Comparison of ENCODE assay signal across 9 cellular contexts in genomic region chr12:120711411-120711810, GRCh38. TPM values are rescaled to one million over a fixed set of nuclear protein-coding genes. Genes with fewer than 3 reads are reported as not detected.
DNase-seq lines count a peak whose midpoint lies in the region; ATAC-seq, FAIRE-seq and TF ChIP-seq lines count a peak whose summit lies in the region.
"Had no signal": no experiment of that assay in that cellular context is flagged by ENCODE, and none has a peak within 500 bp of the region (broad histone marks: within the 10 kb centered on the region; RNA-seq: fewer than 3 reads in every experiment).

No MANE protein-coding gene starts in this region.

- TF ChIP-seq POLR2A in K562 (conservative IDR thresholded peaks at IDR 0.05) (no peak), vagina (IDR thresholded peaks at IDR 0.05) (no peak)

- no peak overlapping the region for H2BK5ac ChIP-seq in mesenchymal stem cell (ENCODE audit: low read depth, low read length, poor library complexity, severe bottlenecking)

- no peak overlapping the region for H3K4ac ChIP-seq in mesenchymal stem cell (ENCODE audit: low read depth in 1 of 2, low read length in 2 of 2)

- H2AFZ ChIP-seq in K562 (ENCODE audit: low read depth, low read length) (no peak overlapping the region), mesenchymal stem cell (ENCODE audit: low read depth, low read length) (no peak overlapping the region)

- in situ Hi-C loops in K562 (cut with MboI), result loop anchor here (5.0 kb wide), 1 partner anchor 129 kb away; the partner anchor contains the start of gene POP5

- H2BK15ac ChIP-seq in mesenchymal stem cell (ENCODE audit: low read depth, poor library complexity, severe bottlenecking), result no peak overlapping the region

- H3K4me3 ChIP-seq in left ventricle myocardium inferior (peak overlapping the region; percentile 76), K562 (peak overlapping the region; percentile 83), mesenchymal stem cell (ENCODE audit: insufficient read depth in 1 of 2, low read depth in 1 of 2, low read length in 2 of 2) (peak overlapping the region in 1 of 2 experiments; percentile 86), vagina (peak overlapping the region; percentile 78 to 83)

- peak overlapping the region; percentile 19 for H4K91ac ChIP-seq in mesenchymal stem cell (ENCODE audit: low read length)

- intact Hi-C loops in left ventricle myocardium inferior (cut with micrococcal nuclease) (loop anchor here (5.0 kb wide), 1 partner anchor 64 kb away; no protein-coding TSS in a partner anchor), Right ventricle myocardium inferior (cut with DNase I) (no loop called here), K562 (cut with micrococcal nuclease) (loop anchor here (2.0 kb wide), 1 partner anchor 25 kb away; the partner anchor contains the start of gene MLEC), vagina (cut with DNase I) (loop anchor here (2.0 to 5.0 kb wide), 2 partner anchors 65 to 129 kb away; partner anchors contain the start of gene POP5)

- H3K23ac ChIP-seq in mesenchymal stem cell (ENCODE audit: low read length in 2 of 2), result no peak overlapping the region

- H3K79me2 ChIP-seq in K562 (ENCODE audit: control insufficient read depth, insufficient read depth, low read length), result peaks cover 16% of the 10 kb centered on the region

- POLR2A ChIA-PET in K562 (lab: Yijun Ruan, JAX), result interaction anchor here (0.5 to 2.8 kb wide), 11 partner anchors 9 to 407 kb away, joined by 3 to 22 read pairs (median 3); no protein-coding TSS in a partner anchor

- H3K4me1 ChIP-seq in left ventricle myocardium inferior, result peaks cover 44% of the 10 kb centered on the region
- H3K4me1 ChIP-seq in K562 (replicated peaks in 1 of 2; ENCODE audit: control insufficient read depth in 2 of 2, insufficient read depth in 2 of 2, low read length in 2 of 2), result peaks cover 7 to 17% of the 10 kb centered on the region in 2 experiments; a peak in 4 of 5 replicates
- peaks cover 11% of the 10 kb centered on the region for H3K4me1 ChIP-seq in mesenchymal stem cell (ENCODE audit: control insufficient read depth, insufficient read depth, low read depth, low read length)
- peaks cover 32% of the 10 kb centered on the region for H3K4me1 ChIP-seq in vagina

- no TSS peak for BruUV-seq in K562 (replicated peaks; lab: Mats Ljungman, UMichigan)

- ATAC-seq in Right ventricle myocardium inferior (no peak), K562 (no peak), HG02973 (IDR thresholded peaks at IDR 0.05; ENCODE audit: unreplicated experiment) (no peak)

- no peak overlapping the region for H3K14ac ChIP-seq in mesenchymal stem cell (ENCODE audit: low read length in 2 of 2)

- TF ChIP-seq RAD21 in K562 (CRISPR knock-in tag; conservative IDR thresholded peaks at IDR 0.05 in 1 of 2, IDR thresholded peaks at IDR 0.05 in 1 of 2), result no peak

- H4K20me1 ChIP-seq in K562 (replicated peaks; ENCODE audit: control insufficient read depth, insufficient read depth, low read length), result no peaks in the 10 kb centered on the region; the same call in 1 of the 2 replicates

- no peak overlapping the region for H2BK12ac ChIP-seq in mesenchymal stem cell (ENCODE audit: low read length in 2 of 2)

- no peaks in the 10 kb centered on the region for H3K27me3 ChIP-seq in left ventricle myocardium inferior (ENCODE audit: low read depth)
- H3K27me3 ChIP-seq in K562 (ENCODE audit: control insufficient read depth in 2 of 2, insufficient read depth in 2 of 2, low read length in 2 of 2), result no peaks in the 10 kb centered on the region
- no peaks in the 10 kb centered on the region for H3K27me3 ChIP-seq in mesenchymal stem cell (ENCODE audit: control insufficient read depth in 1 of 2, insufficient read depth in 1 of 2, low read length in 2 of 2)
- H3K27me3 ChIP-seq in vagina, result no peaks in the 10 kb centered on the region

- DNase-seq in left ventricle myocardium inferior (no peak), Right ventricle myocardium inferior (ENCODE audit: missing footprints) (no peak), K562 (ENCODE audit: extremely low read depth in 1 of 4, low spot score in 3 of 4) (no peak), mesenchymal stem cell (no peak), vagina (ENCODE audit: extremely low spot score in 2 of 2) (no peak), UCSD-AML1 (lab: John Stamatoyannopoulos, UW; ENCODE audit: unreplicated experiment) (no peak), GM19240 (ENCODE audit: insufficient read length, low spot score) (no peak)

- no peak overlapping the region for H3K18ac ChIP-seq in mesenchymal stem cell (ENCODE audit: low read depth in 1 of 2, low read length in 2 of 2)

- no peak for FAIRE-seq in K562 (lab: Jason Lieb, UNC)
- FAIRE-seq: GM18507 had no signal

- H3K79me1 ChIP-seq in mesenchymal stem cell (replicated peaks; ENCODE audit: low read length, poor library complexity, severe bottlenecking), result peaks cover 20% of the 10 kb centered on the region

- WGBS in K562 (ENCODE audit: insufficient coverage, low coverage, missing lambda C conversion rate), result 36% methylated on average over 6 of the region's 6 CpGs
- 63% methylated on average over 6 of the region's 6 CpGs for WGBS in mesenchymal stem cell

- no peak overlapping the region for H2BK120ac ChIP-seq in mesenchymal stem cell (ENCODE audit: low read depth, low read length)

- peak overlapping the region; percentile 75 to 76; a peak in 3 of 4 replicates for H3K9ac ChIP-seq in K562 (ENCODE audit: insufficient read depth in 1 of 2, low read depth in 2 of 2, low read length in 2 of 2)
- peak overlapping the region; percentile 91 for H3K9ac ChIP-seq in mesenchymal stem cell (ENCODE audit: low read length)

- peak overlapping the region; percentile 10 for H4K8ac ChIP-seq in mesenchymal stem cell (ENCODE audit: low read length)

- TF ChIP-seq CTCF in left ventricle myocardium inferior (IDR thresholded peaks at IDR 0.05; ENCODE audit: borderline replicate concordance) (no peak), K562 (IDR thresholded peaks at IDR 0.05 in 2 of 3, conservative IDR thresholded peaks at IDR 0.05 in 1 of 3; ENCODE audit: insufficient read depth in 2 of 3, low read depth in 1 of 3, low read length in 3 of 3) (no peak), vagina (IDR thresholded peaks at IDR 0.05) (no peak)

- H3K27ac ChIP-seq in left ventricle myocardium inferior (replicated peaks) (peak overlapping the region; percentile 91), K562 (ENCODE audit: extremely low read depth, low read depth, low read length) (no peak overlapping the region), mesenchymal stem cell (ENCODE audit: low read length, poor library complexity, severe bottlenecking) (no peak overlapping the region), vagina (peak overlapping the region; percentile 94)

- H2AK5ac ChIP-seq in mesenchymal stem cell (ENCODE audit: low read length, severe bottlenecking), result no peak overlapping the region

- H3K9me1 ChIP-seq in K562 (ENCODE audit: control insufficient read depth, insufficient read depth, low read length), result no peaks in the 10 kb centered on the region

- TF ChIP-seq EP300 in K562 (IDR thresholded peaks at IDR 0.05; ENCODE audit: low read length), result no peak

- CTCF ChIA-PET in K562 (lab: Yijun Ruan, JAX; ENCODE audit: low intra/inter-chr PET ratio), result interaction anchor here (0.6 to 1.2 kb wide), 3 partner anchors 60 to 386 kb away, joined by 3 to 5 read pairs (median 4); no protein-coding TSS in a partner anchor

- H3K36me3 ChIP-seq in left ventricle myocardium inferior (peaks cover 29% of the 10 kb centered on the region), K562 (ENCODE audit: control insufficient read depth, insufficient read depth, low read length) (peaks cover 36% of the 10 kb centered on the region), mesenchymal stem cell (ENCODE audit: control insufficient read depth in 1 of 2, insufficient read depth in 2 of 2, low read depth in 1 of 2, low read length in 2 of 2) (peaks cover 17 to 37% of the 10 kb centered on the region in 2 experiments), vagina (peaks cover 0 to 22% of the 10 kb centered on the region in 2 donors)

- H3K4me2 ChIP-seq in K562 (ENCODE audit: insufficient read depth, low read length), result peak overlapping the region; percentile 77
- peak overlapping the region; percentile 89 for H3K4me2 ChIP-seq in mesenchymal stem cell (ENCODE audit: low read length, poor library complexity, severe bottlenecking)

- H3K9me3 ChIP-seq in left ventricle myocardium inferior (replicated peaks) (no peaks in the 10 kb centered on the region), K562 (replicated peaks; ENCODE audit: control insufficient read depth, insufficient read depth, low read depth, low read length) (no peaks in the 10 kb centered on the region), mesenchymal stem cell (ENCODE audit: control insufficient read depth, low read length) (no peaks in the 10 kb centered on the region), vagina (no peaks in the 10 kb centered on the region)

RNA-seq across cellular contexts. Expression of gene UNC119B, which starts 1.2 kb away (rescaled TPM):
- total RNA-seq in left ventricle myocardium inferior (11.5 TPM), Right ventricle myocardium inferior (14.0 TPM), K562 (2014; rRNA removed) (14.6 and 15.1 TPM in 2 replicates), K562 (2014; rRNA removed; fragmentation: Illumina TruSeq; extraction: Trizol) (11.9 and 13.8 TPM in 2 replicates), K562 (2015; rRNA removed; fragmentation: Illumina TruSeq; extraction: Trizol) (9.2 and 9.3 TPM in 2 replicates), K562 (2021) (22.2 and 25.0 TPM in 2 replicates), vagina (16.0 TPM)
- 18.7 and 28.7 TPM in 2 replicates for total RNA-seq in K562 (2011; cell fraction: chromatin; rRNA removed; ENCODE audit: low replicate concordance)
- 23.0 and 27.2 TPM in 2 replicates for total RNA-seq in K562 (2011; cell fraction: nucleolus; rRNA removed)
- total RNA-seq in K562 (2011; cell fraction: nucleoplasm; rRNA removed), result 21.1 and 23.8 TPM in 2 replicates
- polyA plus RNA-seq in K562 (2011; rRNA removed) (26.5 and 34.5 TPM in 2 replicates), K562 (2014; fragmentation: Illumina TruSeq; extraction: Trizol) (16.5 and 19.5 TPM in 2 replicates), K562 (2014; fragmentation: Nextera tagmentation; extraction: Ambion mirVana) (1 to 10 TPM; 4.0 to 6.5 TPM), K562 (2014; rRNA removed) (20.2 and 21.6 TPM in 2 replicates)
- polyA plus RNA-seq in K562 (2011; cell fraction: cytosol; rRNA removed), result 23.8 and 27.8 TPM in 2 replicates
- 28.8 and 32.2 TPM in 2 replicates for polyA plus RNA-seq in K562 (2011; cell fraction: nucleus; rRNA removed)
- 17.9 and 20.1 TPM in 2 replicates for polyA plus RNA-seq in K562 (2012)
- polyA minus RNA-seq in K562 (2011; rRNA and poly(A)+ RNA removed), result 28.0 and 45.8 TPM in 2 replicates
- 13.2 and 21.8 TPM in 2 replicates for polyA minus RNA-seq in K562 (2011; cell fraction: cytosol; rRNA and poly(A)+ RNA removed)
- 17.6 and 18.5 TPM in 2 replicates for polyA minus RNA-seq in K562 (2011; cell fraction: nucleus; rRNA and poly(A)+ RNA removed)
- polyA plus RNA-seq in mesenchymal stem cell (2013, experiment 1 of 2), result 14.0 TPM
- polyA plus RNA-seq in mesenchymal stem cell (2013, experiment 2 of 2), result 13.8 TPM

RNA-seq across cellular contexts. Expression of gene ACADS, which starts 14.2 kb away (rescaled TPM):
- total RNA-seq in left ventricle myocardium inferior (93.8 TPM), Right ventricle myocardium inferior (108 TPM), K562 (2014; rRNA removed) (20.2 and 20.3 TPM in 2 replicates), K562 (2014; rRNA removed; fragmentation: Illumina TruSeq; extraction: Trizol) (2.1 and 3.1 TPM in 2 replicates), K562 (2015; rRNA removed; fragmentation: Illumina TruSeq; extraction: Trizol) (8.8 and 9.0 TPM in 2 replicates), K562 (2021) (17.2 and 18.5 TPM in 2 replicates), vagina (21.4 TPM)
- total RNA-seq in K562 (2011; cell fraction: chromatin; rRNA removed; ENCODE audit: low replicate concordance), result 6.2 and 32.9 TPM in 2 replicates
- 34.2 and 46.8 TPM in 2 replicates for total RNA-seq in K562 (2011; cell fraction: nucleolus; rRNA removed)
- total RNA-seq in K562 (2011; cell fraction: nucleoplasm; rRNA removed), result 17.8 and 18.3 TPM in 2 replicates
- polyA plus RNA-seq in K562 (2011; rRNA removed) (13.6 and 14.1 TPM in 2 replicates), K562 (2014; fragmentation: Illumina TruSeq; extraction: Trizol) (3.3 and 8.3 TPM in 2 replicates), K562 (2014; fragmentation: Nextera tagmentation; extraction: Ambion mirVana) (under 1 TPM; 0.06 to 0.14 TPM), K562 (2014; rRNA removed) (18.3 and 20.3 TPM in 2 replicates)
- polyA plus RNA-seq in K562 (2011; cell fraction: cytosol; rRNA removed), result 15.7 and 34.6 TPM in 2 replicates
- 34.9 and 56.3 TPM in 2 replicates for polyA plus RNA-seq in K562 (2011; cell fraction: nucleus; rRNA removed)
- polyA plus RNA-seq in K562 (2012), result 10.1 and 22.2 TPM in 2 replicates
- 2.3 and 3.0 TPM in 2 replicates for polyA minus RNA-seq in K562 (2011; rRNA and poly(A)+ RNA removed)
- polyA minus RNA-seq in K562 (2011; cell fraction: cytosol; rRNA and poly(A)+ RNA removed), result 10.6 and 11.6 TPM in 2 replicates
- polyA minus RNA-seq in K562 (2011; cell fraction: nucleus; rRNA and poly(A)+ RNA removed), result 11.1 and 14.4 TPM in 2 replicates
- 3.6 TPM for polyA plus RNA-seq in mesenchymal stem cell (2013, experiment 1 of 2)
- 3.7 TPM for polyA plus RNA-seq in mesenchymal stem cell (2013, experiment 2 of 2)

RNA-seq across cellular contexts. Expression of gene MLEC, which starts 24.5 kb away (rescaled TPM):
- total RNA-seq in left ventricle myocardium inferior (120 TPM), Right ventricle myocardium inferior (128 TPM), K562 (2014; rRNA removed) (57.8 and 63.6 TPM in 2 replicates), K562 (2014; rRNA removed; fragmentation: Illumina TruSeq; extraction: Trizol) (90.7 and 93.1 TPM in 2 replicates), K562 (2015; rRNA removed; fragmentation: Illumina TruSeq; extraction: Trizol) (102 and 108 TPM in 2 replicates), K562 (2021) (92.9 and 104 TPM in 2 replicates), vagina (33.1 TPM)
- total RNA-seq in K562 (2011; cell fraction: chromatin; rRNA removed; ENCODE audit: low replicate concordance), result 88.8 and 90.6 TPM in 2 replicates
- 52.4 and 69.7 TPM in 2 replicates for total RNA-seq in K562 (2011; cell fraction: nucleolus; rRNA removed)
- total RNA-seq in K562 (2011; cell fraction: nucleoplasm; rRNA removed), result 97.0 and 104 TPM in 2 replicates
- polyA plus RNA-seq in K562 (2011; rRNA removed) (40.2 and 51.9 TPM in 2 replicates), K562 (2014; fragmentation: Illumina TruSeq; extraction: Trizol) (73.7 and 94.6 TPM in 2 replicates), K562 (2014; fragmentation: Nextera tagmentation; extraction: Ambion mirVana) (10 to 100 TPM; 18.5 to 20.5 TPM), K562 (2014; rRNA removed) (40.9 and 45.3 TPM in 2 replicates)
- 11.9 and 30.2 TPM in 2 replicates for polyA plus RNA-seq in K562 (2011; cell fraction: cytosol; rRNA removed)
- polyA plus RNA-seq in K562 (2011; cell fraction: nucleus; rRNA removed), result 22.8 and 31.1 TPM in 2 replicates
- 51.4 and 67.7 TPM in 2 replicates for polyA plus RNA-seq in K562 (2012)
- 68.4 and 73.2 TPM in 2 replicates for polyA minus RNA-seq in K562 (2011; rRNA and poly(A)+ RNA removed)
- polyA minus RNA-seq in K562 (2011; cell fraction: cytosol; rRNA and poly(A)+ RNA removed), result 40.9 and 51.9 TPM in 2 replicates
- 6.3 and 17.9 TPM in 2 replicates for polyA minus RNA-seq in K562 (2011; cell fraction: nucleus; rRNA and poly(A)+ RNA removed)
- 87.1 TPM for polyA plus RNA-seq in mesenchymal stem cell (2013, experiment 1 of 2)
- 87.6 TPM for polyA plus RNA-seq in mesenchymal stem cell (2013, experiment 2 of 2)

Comparison
In these comparisons a context has a peak if more than half of its experiments do, and no peak if none do; other contexts are left out.
1. H3K27ac ChIP-seq: peak in left ventricle myocardium inferior (single experiment) and vagina (single experiment); none in K562 (single experiment) and mesenchymal stem cell (single experiment).